ENCODE assay signal across 9 cellular contexts in the genomic region with DNA sequence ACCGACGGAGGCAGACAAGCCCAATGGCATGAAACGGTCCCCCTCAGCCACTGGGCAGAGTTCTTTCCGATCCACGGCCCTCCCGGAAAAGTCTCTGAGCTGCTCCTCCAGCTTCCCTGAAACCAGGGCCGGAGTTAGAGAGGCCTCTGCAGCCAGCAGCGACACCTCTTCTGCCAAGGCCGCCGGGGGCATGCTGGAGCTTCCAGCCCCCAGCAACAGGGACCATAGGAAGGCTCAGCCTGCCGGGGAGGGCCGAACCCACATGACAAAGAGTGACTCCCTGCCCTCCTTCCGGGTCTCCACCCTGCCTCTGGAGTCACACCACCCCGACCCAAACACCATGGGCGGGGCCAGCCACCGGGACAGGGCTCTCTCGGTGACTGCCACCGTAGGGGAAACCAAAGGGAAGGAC. TPM values are rescaled to one million over a fixed set of nuclear protein-coding genes. Genes with fewer than 3 reads are reported as not detected.
DNase-seq lines count a peak whose midpoint lies in the region; ATAC-seq and TF ChIP-seq lines count a peak whose summit lies in the region.
"Had no signal": no experiment of that assay in that cellular context is flagged by ENCODE, and none has a peak within 500 bp of the region (broad histone marks: within the 10 kb centered on the region; RNA-seq: fewer than 3 reads in every experiment).

No MANE protein-coding gene starts in this region.

- no peak for TF ChIP-seq POLR2A in gastrocnemius medialis (IDR thresholded peaks at IDR 0.05)

- H3K27me3 ChIP-seq in foreskin keratinocyte: no peaks in the 10 kb centered on the region
- no peaks in the 10 kb centered on the region for H3K27me3 ChIP-seq in gastrocnemius medialis
- H3K27me3 ChIP-seq in Caco-2 (replicated peaks; ENCODE audit: control insufficient read depth, insufficient read depth, low read length): no peaks in the 10 kb centered on the region

- peaks cover 40% of the 10 kb centered on the region for H3K36me3 Mint-ChIP-seq in Caco-2 (ENCODE audit: insufficient read depth, unreplicated experiment)

- H3K9me3 ChIP-seq in gastrocnemius medialis (no peaks in the 10 kb centered on the region), Caco-2 (no peaks in the 10 kb centered on the region)

- TF ChIP-seq CTCF in foreskin keratinocyte (conservative IDR thresholded peaks at IDR 0.05) (no peak), gastrocnemius medialis (IDR thresholded peaks at IDR 0.05 in 4 of 5, conservative IDR thresholded peaks at IDR 0.05 in 1 of 5) (no peak), Caco-2 (IDR thresholded peaks at IDR 0.05; ENCODE audit: insufficient read depth in 1 of 2, low read depth in 1 of 2, low read length in 1 of 2, severe bottlenecking in 1 of 2, unreplicated experiment in 1 of 2) (no peak)

- H3K4me3 ChIP-seq in gastrocnemius medialis: peak overlapping the region; percentile 8 to 46 (median 18)
- no peak overlapping the region for H3K4me3 ChIP-seq in Caco-2 (ENCODE audit: low read depth, low read length)

- peak; percentile 56 for ATAC-seq in GM19455 (IDR thresholded peaks at IDR 0.05; ENCODE audit: unreplicated experiment)
- ATAC-seq in HG03571 (IDR thresholded peaks at IDR 0.05; ENCODE audit: unreplicated experiment): peak; percentile 31
- ATAC-seq in foreskin keratinocyte: no peak
- ATAC-seq in gastrocnemius medialis: peak; percentile 14 to 42

- BruUV-seq in Caco-2 (replicated peaks; lab: Mats Ljungman, UMichigan): no TSS peak

- no peak overlapping the region for H3K4me3 Mint-ChIP-seq in Caco-2 (ENCODE audit: unreplicated experiment)

- no peaks in the 10 kb centered on the region for H3K9me3 Mint-ChIP-seq in Caco-2 (ENCODE audit: unreplicated experiment)

- intact Hi-C loops in gastrocnemius medialis (cut with DNase I; ENCODE audit: low total_unique reads): no loop called here
- intact Hi-C loops in Caco-2 (cut with micrococcal nuclease; ENCODE audit: unreplicated experiment): no loop called here

- H3K36me3 ChIP-seq in gastrocnemius medialis: peaks cover 0 to 55% of the 10 kb centered on the region in 2 donors
- H3K36me3 ChIP-seq in Caco-2 (ENCODE audit: control insufficient read depth, insufficient read depth, low read length): no peaks in the 10 kb centered on the region; the same call in 1 of the 2 replicates

- DNase-seq in activated CD8-positive, alpha-beta memory T cell treated with anti-CD3 and anti-CD28 coated beads, Interleukin-2, amount 50 U/mL, for 4 hours: peak; percentile 55
- DNase-seq in foreskin keratinocyte (no peak), gastrocnemius medialis (peak in 1 of 2 donors; percentile 48), Caco-2 (no peak), mucosa of gallbladder (ENCODE audit: low spot score) (no peak), NOMO-1 treated with dmso at 0.1 percent for 144 hours (lab: John Stamatoyannopoulos, UW; ENCODE audit: unreplicated experiment) (no peak)

- CTCF ChIA-PET in Caco-2 (lab: Charles Lee): interaction anchor here (0.7 to 0.8 kb wide), 2 partner anchors 42 to 54 kb away, joined by 4 to 5 read pairs; no protein-coding TSS in a partner anchor

- no peaks in the 10 kb centered on the region for H3K4me1 Mint-ChIP-seq in Caco-2 (ENCODE audit: low read depth, unreplicated experiment)

- no peak overlapping the region for H3K27ac Mint-ChIP-seq in Caco-2 (ENCODE audit: unreplicated experiment)

- H3K27ac ChIP-seq in foreskin keratinocyte (peak overlapping the region; percentile 62), gastrocnemius medialis (peak overlapping the region; percentile 53 to 75 (median 57))

- in situ Hi-C loops in gastrocnemius medialis (cut with MboI; ENCODE audit: low sequenced_read_pairs in 4 of 4): loop anchor here in 1 of 4 donors (10.0 kb wide), 1 partner anchor 48 kb away; no protein-coding TSS in a partner anchor

- no peaks in the 10 kb centered on the region for H3K27me3 Mint-ChIP-seq in Caco-2 (ENCODE audit: insufficient read depth, unreplicated experiment)

- peaks cover 8% of the 10 kb centered on the region for H3K4me1 ChIP-seq in foreskin keratinocyte
- H3K4me1 ChIP-seq in gastrocnemius medialis: no peaks in the 10 kb centered on the region
- no peaks in the 10 kb centered on the region for H3K4me1 ChIP-seq in Caco-2

- POLR2A ChIA-PET in Caco-2 (lab: Charles Lee): no interaction called here

RNA-seq across cellular contexts. Expression of gene CD180, which starts 30.1 kb away (rescaled TPM):
- total RNA-seq in foreskin keratinocyte (not detected in 2 replicates), gastrocnemius medialis (under 1 TPM in 3 of 4 donors, not detected in 1; 0.10 to 0.56 (median 0.22) TPM), Caco-2 (2022) (not detected in 2 replicates), mucosa of gallbladder (1.6 TPM)
- polyA plus RNA-seq in foreskin keratinocyte: not detected in 2 replicates
- total RNA-seq: activated CD8-positive, alpha-beta memory T cell treated with anti-CD3 and anti-CD28 coated beads for 36 hours had no signal
